In genomic region chr4:41990383-41991111, GRCh38 we compare ENCODE assay signal across 8 cellular contexts. TPM values are rescaled to one million over a fixed set of nuclear protein-coding genes. Genes with fewer than 3 reads are reported as not detected.
DNase-seq lines count a peak whose midpoint lies in the region; ATAC-seq and TF ChIP-seq lines count a peak whose summit lies in the region.

Gene SLC30A9, plus strand, starts transcription at chr4:41990530. Its CDS starts 122 bp downstream, at chr4:41990652.

- peak; percentile 99 for ATAC-seq in HG02885 (IDR thresholded peaks at IDR 0.05; ENCODE audit: poor library complexity, unreplicated experiment)
- peak; percentile 99 for ATAC-seq in left ventricle myocardium superior

- H3K27me3 ChIP-seq in prostate gland (replicated peaks; ENCODE audit: insufficient read depth) = no peaks in the 10 kb centered on the region

- DNase-seq in NCI-H1694 (lab: John Stamatoyannopoulos, UW) (peak; percentile 64), amniotic stem cell (lab: John Stamatoyannopoulos, UW) (peak; percentile 93), left ventricle myocardium superior (peak; percentile 94), prostate gland (ENCODE audit: low spot score) (peak; percentile 97)

- intact Hi-C loops in left ventricle myocardium superior (cut with micrococcal nuclease) = no loop called here
- intact Hi-C loops in prostate gland (cut with DNase I) = loop anchor here (5.0 kb wide), 1 partner anchor 53 kb away; the partner anchor contains the start of gene TMEM33

- peaks cover 7% of the 10 kb centered on the region for H3K36me3 Mint-ChIP-seq in T-helper 1 cell treated with Interleukin-12 subunit alpha and Interleukin-12 subunit beta and Interleukin-4 antibody, amounts not matched to agents 30 μg/mL and 1 μg/mL, for 36 hours (ENCODE audit: low read depth)

- under 1% methylated on average over 42 of the region's 63 CpGs for WGBS in prostate gland
- under 1% methylated on average over 63 of the region's 63 CpGs for WGBS in urinary bladder

- peak within 1 kb of the TSS; percentile 76 to 85 for H3K27ac ChIP-seq in prostate gland
- peak within 1 kb of the TSS; percentile 68 for H3K27ac ChIP-seq in urinary bladder (ENCODE audit: low read depth)

- H3K4me1 Mint-ChIP-seq in T-helper 1 cell treated with Interleukin-12 subunit alpha and Interleukin-12 subunit beta and Interleukin-4 antibody, amounts not matched to agents 30 μg/mL and 1 μg/mL, for 36 hours (ENCODE audit: low read depth) = peaks cover 29% of the 10 kb centered on the region

- TF ChIP-seq POLR2A in GM15510 (IDR thresholded peaks at IDR 0.05; ENCODE audit: borderline replicate concordance, extremely low read depth, insufficient read length) = peak; percentile 92
- TF ChIP-seq POLR2A in prostate gland (IDR thresholded peaks at IDR 0.05) = peak; percentile 90

- H3K36me3 ChIP-seq in prostate gland (no peaks in the 10 kb centered on the region), urinary bladder (ENCODE audit: insufficient read depth) (no peaks in the 10 kb centered on the region)

- no peaks in the 10 kb centered on the region for H3K27me3 Mint-ChIP-seq in T-helper 1 cell treated with Interleukin-12 subunit alpha and Interleukin-12 subunit beta and Interleukin-4 antibody, amounts not matched to agents 30 μg/mL and 1 μg/mL, for 36 hours (ENCODE audit: low read depth)

- H3K4me3 ChIP-seq in prostate gland (peak within 1 kb of the TSS; percentile 85 to 96), urinary bladder (ENCODE audit: low read depth, low read length) (peak within 1 kb of the TSS; percentile 84)

- H3K4me1 ChIP-seq in prostate gland (replicated peaks) (no peaks in the 10 kb centered on the region), urinary bladder (ENCODE audit: insufficient read depth) (no peaks in the 10 kb centered on the region)

- peak within 1 kb of the TSS; percentile 97 for H3K4me3 Mint-ChIP-seq in T-helper 1 cell treated with Interleukin-12 subunit alpha and Interleukin-12 subunit beta and Interleukin-4 antibody, amounts not matched to agents 30 μg/mL and 1 μg/mL, for 36 hours

- peak within 1 kb of the TSS; percentile 98 for H3K27ac Mint-ChIP-seq in T-helper 1 cell treated with Interleukin-12 subunit alpha and Interleukin-12 subunit beta and Interleukin-4 antibody, amounts not matched to agents 30 μg/mL and 1 μg/mL, for 36 hours

- H3K9me3 Mint-ChIP-seq in T-helper 1 cell treated with Interleukin-12 subunit alpha and Interleukin-12 subunit beta and Interleukin-4 antibody, amounts not matched to agents 30 μg/mL and 1 μg/mL, for 36 hours = no peaks in the 10 kb centered on the region

- H3K9me3 ChIP-seq in prostate gland = no peaks in the 10 kb centered on the region

- peak in 2 of 4 experiments; percentile 48 to 62 for TF ChIP-seq CTCF in prostate gland (IDR thresholded peaks at IDR 0.05)

RNA-seq across cellular contexts. Expression of gene SLC30A9, which starts in this region (rescaled TPM):
- total RNA-seq in left ventricle myocardium superior (75.4 TPM), prostate gland (10 to 100 TPM; 61.4 to 71.6 TPM), urinary bladder (80.3 TPM)
- polyA plus RNA-seq in urinary bladder = 26.0 TPM

Comparison
In these comparisons a context has a peak if more than half of its experiments do, and no peak if none do; other contexts are left out.
1. Peak in every context shown above with its lines: DNase-seq, ATAC-seq, H3K4me3 ChIP-seq and H3K27ac ChIP-seq.